17 cellular contexts compared by ENCODE assay signal in genomic region chr11:103978588-103979580, GRCh38. TPM values are rescaled to one million over a fixed set of nuclear protein-coding genes. Genes with fewer than 3 reads are reported as not detected.
DNase-seq lines count a peak whose midpoint lies in the region; ATAC-seq and TF ChIP-seq lines count a peak whose summit lies in the region.
"Had no signal": no experiment of that assay in that cellular context is flagged by ENCODE, and none has a peak within 500 bp of the region (broad histone marks: within the 10 kb centered on the region; RNA-seq: fewer than 3 reads in every experiment).

No MANE protein-coding gene starts in this region.

- no peaks in the 10 kb centered on the region for H4K20me1 ChIP-seq in PC-3 (ENCODE audit: low read length)

- H3K9me3 ChIP-seq in PC-3 (ENCODE audit: low read length) (no peaks in the 10 kb centered on the region), thyroid gland (no peaks in the 10 kb centered on the region)
- H3K9me3 ChIP-seq: SJSA1 had no signal

- H3K4me2 ChIP-seq in PC-3 (ENCODE audit: low read length), result no peak overlapping the region

- no peaks in the 10 kb centered on the region for H3F3A ChIP-seq in PC-3 (ENCODE audit: low read length, unreplicated experiment)

- BruUV-seq in PC-3 (replicated peaks; lab: Mats Ljungman, UMichigan), result no TSS peak

- TF ChIP-seq POLR2A in thyroid gland (IDR thresholded peaks at IDR 0.05), result no peak

- intact Hi-C loops in PC-3 (cut with micrococcal nuclease), result no loop called here
- intact Hi-C loops in thyroid gland (cut with DNase I), result no loop called here
- intact Hi-C loops in natural killer cell (cut with micrococcal nuclease), result no loop called here

- ATAC-seq in PC-3, result no peak
- no peak for ATAC-seq in natural killer cell

- H3K36me3 Mint-ChIP-seq in nephron (ENCODE audit: low read depth) (peaks cover 6% of the 10 kb centered on the region), natural killer cell (peaks cover 5% of the 10 kb centered on the region)

- POLR2A ChIA-PET in PC-3 (lab: Charles Lee; ENCODE audit: unreplicated experiment), result no interaction called here

- no peaks in the 10 kb centered on the region for H3K9me2 ChIP-seq in PC-3 (replicated peaks; ENCODE audit: low read length)

- H3K27ac ChIP-seq in PC-3 (ENCODE audit: low read length) (no peak overlapping the region), thyroid gland (no peak overlapping the region)
- H3K27ac ChIP-seq: C4-2B, HL-60, SJSA1 had no signal

- H3K27ac Mint-ChIP-seq in nephron (peak overlapping the region; percentile 63 to 89 (median 83)), natural killer cell (no peak overlapping the region)

- H3K27me3 ChIP-seq in PC-3 (ENCODE audit: low read length) (no peaks in the 10 kb centered on the region), thyroid gland (no peaks in the 10 kb centered on the region)
- H3K27me3 ChIP-seq: SJSA1 had no signal

- WGBS in thyroid gland, 2 donors, result 62 to 75% methylated on average over 5 of the region's 5 CpGs

- TF ChIP-seq CTCF in PC-3 (conservative IDR thresholded peaks at IDR 0.05; ENCODE audit: low read depth, low read length), result no peak
- no peak for TF ChIP-seq CTCF in nephron (IDR thresholded peaks at IDR 0.05; ENCODE audit: unreplicated experiment in 3 of 3)
- TF ChIP-seq CTCF in thyroid gland (IDR thresholded peaks at IDR 0.05), result no peak
- no peak for TF ChIP-seq CTCF in natural killer cell (IDR thresholded peaks at IDR 0.05)

- no peaks in the 10 kb centered on the region for H3K79me2 ChIP-seq in PC-3 (ENCODE audit: low read length)

- H3K27me3 Mint-ChIP-seq in nephron (ENCODE audit: low read depth) (no peaks in the 10 kb centered on the region), natural killer cell (ENCODE audit: low read depth in 2 of 2) (no peaks in the 10 kb centered on the region)

- H3K9me3 Mint-ChIP-seq in nephron (peaks cover 2% of the 10 kb centered on the region), natural killer cell (no peaks in the 10 kb centered on the region)

- DNase-seq in DMS53 (lab: John Stamatoyannopoulos, UW) (peak; percentile 82), PC-3 (peak; percentile 31), fibroblast of peridontal ligament (ENCODE audit: extremely low read depth) (peak; percentile 25), NCI-H2107 (lab: John Stamatoyannopoulos, UW) (no peak), thyroid gland (no peak), natural killer cell (no peak)
- DNase-seq: Caco-2, HCEC 1CT, KBM-7, MV-4-11, NCI-H1417, NCI-H510A treated with DMSO at 0.1 percent for 48 hours had no signal

- H3K9ac ChIP-seq in PC-3 (ENCODE audit: low read length), result no peak overlapping the region

- H3K4me3 Mint-ChIP-seq in nephron, result no peak overlapping the region
- no peak overlapping the region for H3K4me3 Mint-ChIP-seq in natural killer cell

- CTCF ChIA-PET in PC-3 (lab: Charles Lee), result no interaction called here

- no peak overlapping the region for H3K4me3 ChIP-seq in PC-3 (ENCODE audit: low read length)
- H3K4me3 ChIP-seq in thyroid gland (replicated peaks in 1 of 3), result no peak overlapping the region
- H3K4me3 ChIP-seq: SJSA1 had no signal

- H3K4me1 Mint-ChIP-seq in nephron (peaks cover 12% of the 10 kb centered on the region), natural killer cell (peaks cover 16 to 21% of the 10 kb centered on the region in 2 donors)

- H3K4me1 ChIP-seq in PC-3 (ENCODE audit: insufficient read depth, low read length) (no peaks in the 10 kb centered on the region), thyroid gland (no peaks in the 10 kb centered on the region)
- H3K4me1 ChIP-seq: Caco-2, SJSA1 had no signal

- H3K36me3 ChIP-seq in PC-3 (ENCODE audit: low read depth, low read length), result no peaks in the 10 kb centered on the region
- no peaks in the 10 kb centered on the region for H3K36me3 ChIP-seq in thyroid gland
- H3K36me3 ChIP-seq: SJSA1 had no signal

- no peak overlapping the region for H2AFZ ChIP-seq in PC-3 (ENCODE audit: low read length)

RNA-seq across cellular contexts. Expression of gene DDI1, which starts 57.6 kb away (rescaled TPM):
- not detected in 2 replicates for total RNA-seq in PC-3 (2014; rRNA removed)
- total RNA-seq in thyroid gland, result under 1 TPM in 1 of 4 donors, not detected in 3; 0.13 TPM
- total RNA-seq in natural killer cell, result not detected
- total RNA-seq: A673, Caco-2, SJSA1 had no signal

Comparison
In these comparisons a context has a peak if more than half of its experiments do, and no peak if none do; other contexts are left out.
1. DNase-seq: peak in DMS53 (single experiment), PC-3 (single experiment) and fibroblast of peridontal ligament (single experiment); none in NCI-H2107 (single experiment), thyroid gland (0 of 2) and natural killer cell (single experiment).
2. H3K27ac Mint-ChIP-seq: peak in nephron (3 of 3); none in natural killer cell (0 of 2).